Comparison of ENCODE assay signal across 32 cellular contexts in the genomic region with DNA sequence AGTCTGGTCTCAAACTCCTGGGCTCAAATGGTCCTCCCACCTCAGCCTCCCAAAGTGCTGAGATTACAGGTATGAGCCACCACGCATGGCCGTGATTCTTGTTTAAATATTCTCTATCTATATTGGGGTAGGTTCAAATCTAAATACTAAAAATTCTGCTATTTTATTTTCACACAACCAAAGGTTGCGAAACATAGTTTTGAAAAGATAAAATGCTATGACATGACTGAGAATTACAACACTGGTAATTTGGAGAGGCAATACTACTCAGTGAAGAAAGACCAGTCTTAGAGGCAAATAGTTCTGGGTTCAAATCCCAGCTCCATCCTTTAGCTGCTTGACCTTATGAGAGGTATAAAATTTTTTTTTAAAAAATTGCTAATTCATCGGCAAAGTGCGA.
"Had no signal": no experiment of that assay in that cellular context is flagged by ENCODE, and none has a peak within 500 bp of the region (broad histone marks: within the 10 kb centered on the region; RNA-seq: fewer than 3 reads in every experiment).

No MANE protein-coding gene starts in this region.

- DNase-seq: activated CD4-positive, alpha-beta T cell treated with anti-CD3 and anti-CD28 coated beads for 1 hour; activated CD4-positive, alpha-beta T cell treated with anti-CD3 and anti-CD28 coated beads for 48 hours; activated CD4-positive, alpha-beta T cell treated with anti-CD3 and anti-CD28 coated beads, Interleukin-2, amount 50 U/mL, for 4 hours; activated CD4-positive, CD25-positive, alpha-beta regulatory T cell; activated CD8-positive, alpha-beta T cell treated with anti-CD3 and anti-CD28 coated beads for 36 hours; activated effector memory CD4-positive, alpha-beta T cell treated with anti-CD3 and anti-CD28 coated beads, Interleukin-2, amount 50 U/mL, for 16 hours; activated naive CD4-positive, alpha-beta T cell treated with anti-CD3 and anti-CD28 coated beads for 36 hours; activated T-cell treated with anti-CD3 and anti-CD28 coated beads, Interleukin-2, amount 50 U/mL, for 1 hour; activated T-cell treated with anti-CD3 and anti-CD28 coated beads, Interleukin-2, amount 50 U/mL, for 72 hours; amniotic stem cell; aorta; brain microvascular endothelial cell; central memory CD4-positive, alpha-beta T cell; Karpas-422; KBM-7; NCI-H1092 treated with DMSO at 0.1 percent for 48 hours; NCI-H1417; NCI-H146; NCI-H187 treated with DMSO at 0.1 percent for 48 hours; NCI-H2081; NCI-H345; NCI-H524 treated with DMSO at 0.1 percent for 48 hours; NK-92 treated with Interleukin-12 subunit alpha and Interleukin-12 subunit beta, amount 100 ng/mL, for 24 hours; Right ventricle myocardium superior; SW 1271; T-helper 1 cell; T-helper 2 cell; T-helper 9 cell had no signal

- H3K27me3 ChIP-seq: brain microvascular endothelial cell had no signal

- H3K36me3 ChIP-seq: brain microvascular endothelial cell had no signal

- ATAC-seq: activated CD8-positive, alpha-beta T cell treated with anti-CD3 and anti-CD28 coated beads for 36 hours; activated naive CD4-positive, alpha-beta T cell treated with anti-CD3 and anti-CD28 coated beads, Interleukin-2, amount 50 U/mL, for 72 hours; activated T-cell treated with anti-CD3 and anti-CD28 coated beads, Interleukin-2, amount 50 U/mL, for 72 hours; activated T-helper 17 cell treated with anti-CD3 and anti-CD28 coated beads, Interleukin-2, amount 50 U/mL, for 72 hours had no signal

- H3K27ac ChIP-seq: brain microvascular endothelial cell, VCaP had no signal

- FAIRE-seq: colon had no signal
